Comparison of ENCODE assay signal across 8 cellular contexts in genomic region chr17:64063766-64064224, GRCh38. TPM values are rescaled to one million over a fixed set of nuclear protein-coding genes. Genes with fewer than 3 reads are reported as not detected.
DNase-seq lines count a peak whose midpoint lies in the region; ATAC-seq, FAIRE-seq and TF ChIP-seq lines count a peak whose summit lies in the region.

No MANE protein-coding gene starts in this region.

- TF ChIP-seq CTCF in psoas muscle (IDR thresholded peaks at IDR 0.05), result peak; percentile 51

- no peak for FAIRE-seq in frontal cortex (lab: Jason Lieb, UNC)

- DNase-seq in DMS153 treated with DMSO at 0.1 percent for 48 hours (lab: John Stamatoyannopoulos, UW; ENCODE audit: unreplicated experiment) (peak; percentile 24), NCI-H510A (lab: John Stamatoyannopoulos, UW) (peak; percentile 60), glomerular visceral epithelial cell (ENCODE audit: extremely low spot score) (peak; percentile 30), psoas muscle (peak; percentile 48 to 70), frontal cortex (ENCODE audit: low spot score in 2 of 2) (no peak), NK-92 (lab: John Stamatoyannopoulos, UW; ENCODE audit: unreplicated experiment) (no peak)
- DNase-seq in activated T-helper 9 cell treated with anti-CD3 and anti-CD28 coated beads, Interleukin-2, amount 50 U/mL, for 16 hours (ENCODE audit: low read depth), result peak; percentile 21

- peak; percentile 54 to 81 (median 76) for ATAC-seq in psoas muscle
- no peak for ATAC-seq in HG03432 (IDR thresholded peaks at IDR 0.05; ENCODE audit: unreplicated experiment)

- intact Hi-C loops in psoas muscle (cut with DNase I), result loop anchor here (2.0 to 10.0 kb wide), 2 partner anchors 69 to 71 kb away; partner anchors contain the start of gene ERN1 (in 1 of the 2)

- no peaks in the 10 kb centered on the region for H3K27me3 ChIP-seq in psoas muscle (ENCODE audit: insufficient read depth in 3 of 3, low read length in 2 of 3)

- peaks cover 4 to 70% of the 10 kb centered on the region in 2 donors for H3K36me3 ChIP-seq in psoas muscle (ENCODE audit: insufficient read depth in 1 of 2, low read depth in 1 of 2)

- no peaks in the 10 kb centered on the region for H3K4me1 ChIP-seq in psoas muscle

- H3K27ac ChIP-seq in psoas muscle, result no peak overlapping the region

- no peak overlapping the region for H3K4me3 ChIP-seq in psoas muscle

- H3K9me3 ChIP-seq in psoas muscle, result no peaks in the 10 kb centered on the region

- 66 to 73% (median 71%) methylated on average over 16 of the region's 16 CpGs for WGBS in psoas muscle, 3 donors

RNA-seq across cellular contexts. Expression of gene ICAM2, which starts 43.4 kb away (rescaled TPM):
- total RNA-seq in psoas muscle, result 10 to 100 TPM; 22.5 to 34.8 (median 26.8) TPM
- 10 to 100 TPM; 20.4 to 50.0 (median 34.0) TPM for polyA plus RNA-seq in psoas muscle
- total RNA-seq in frontal cortex, result 7.3 TPM

Comparison
In these comparisons a context has a peak if more than half of its experiments do, and no peak if none do; other contexts are left out.
1. DNase-seq: peak in DMS153 treated with DMSO at 0.1 percent for 48 hours (single experiment), NCI-H510A (single experiment), activated T-helper 9 cell treated with anti-CD3 and anti-CD28 coated beads, Interleukin-2, amount 50 U/mL, for 16 hours (single experiment), glomerular visceral epithelial cell (single experiment) and psoas muscle (2 of 2); none in frontal cortex (0 of 2) and NK-92 (single experiment).